5 cellular contexts compared by ENCODE assay signal in genomic region chr5:170700503-170700902, GRCh38.
"Had no signal": no experiment of that assay in that cellular context is flagged by ENCODE, and none has a peak within 500 bp of the region (broad histone marks: within the 10 kb centered on the region; RNA-seq: fewer than 3 reads in every experiment).

No MANE protein-coding gene starts in this region.

- ATAC-seq: GM23338 had no signal

- H3K4me3 ChIP-seq: GM23338 had no signal

- H3K4me2 ChIP-seq: GM23338 had no signal

- DNase-seq: H9, HCEC 1CT, IMR-90, KBM-7 had no signal
